Comparison of ENCODE assay signal across 8 cellular contexts in genomic region chr15:39781147-39781966, GRCh38. TPM values are rescaled to one million over a fixed set of nuclear protein-coding genes. Genes with fewer than 3 reads are reported as not detected.
DNase-seq lines count a peak whose midpoint lies in the region; ATAC-seq and TF ChIP-seq lines count a peak whose summit lies in the region.

No MANE protein-coding gene starts in this region.

- H3K36me3 ChIP-seq in BLaER1 (no peaks in the 10 kb centered on the region), iPS-20b (ENCODE audit: insufficient read depth, low read depth, low read length) (no peaks in the 10 kb centered on the region)

- no peaks in the 10 kb centered on the region for H3K9me3 ChIP-seq in BLaER1
- no peaks in the 10 kb centered on the region for H3K9me3 ChIP-seq in H9 (ENCODE audit: control insufficient read depth, low read depth, low read length)
- no peaks in the 10 kb centered on the region for H3K9me3 ChIP-seq in iPS-20b (ENCODE audit: insufficient read depth, low read depth, low read length)

- H3K23ac ChIP-seq in H9 (ENCODE audit: insufficient read length, low read depth, low read length), result no peak overlapping the region

- H3K4me3 ChIP-seq in BLaER1 (peak overlapping the region; percentile 80; the same call in 1 of the 2 replicates), iPS-20b (ENCODE audit: low read length) (peak overlapping the region; percentile 97; the same call in 1 of the 2 replicates)

- CTCF ChIA-PET in WTC11 (lab: Charles Lee), result interaction anchor here (1.9 kb wide), 1 partner anchor 95 kb away, joined by 6 read pairs; no protein-coding TSS in a partner anchor

- H3K27me3 ChIP-seq in BLaER1, result no peaks in the 10 kb centered on the region
- H3K27me3 ChIP-seq in H9 (ENCODE audit: insufficient read depth, low read length), result no peaks in the 10 kb centered on the region
- H3K27me3 ChIP-seq in iPS-20b (ENCODE audit: insufficient read depth, low read length), result no peaks in the 10 kb centered on the region

- H2BK20ac ChIP-seq in H9 (ENCODE audit: low read depth, low read length, poor library complexity, severe bottlenecking), result no peak overlapping the region

- peak overlapping the region; percentile 37 to 92; a peak in 4 of 5 replicates for H3K4me3 Mint-ChIP-seq in H9
- peak overlapping the region; percentile 79 for H3K4me3 Mint-ChIP-seq in WTC11

- H3K27ac Mint-ChIP-seq in H9, result no peak overlapping the region
- H3K27ac Mint-ChIP-seq in WTC11, result no peak overlapping the region

- H3K23me2 ChIP-seq in H9 (ENCODE audit: insufficient read length, low read depth, low read length, poor library complexity, severe bottlenecking), result peaks cover 8% of the 10 kb centered on the region

- H4K20me1 ChIP-seq in BLaER1 (no peaks in the 10 kb centered on the region), H9 (ENCODE audit: control insufficient read depth, insufficient read depth, insufficient read length) (no peaks in the 10 kb centered on the region)

- no peak overlapping the region for H3T11ph ChIP-seq in H9 (ENCODE audit: low read length)

- POLR2A ChIA-PET in WTC11 (lab: Charles Lee), result no interaction called here

- H2AK5ac ChIP-seq in H9 (ENCODE audit: insufficient read length, low read length), result no peak overlapping the region

- no peak overlapping the region for H4K5ac ChIP-seq in H9 (ENCODE audit: insufficient read length, low read depth, low read length)

- H3K14ac ChIP-seq in H9 (ENCODE audit: insufficient read depth, low read length), result no peak overlapping the region

- H3K56ac ChIP-seq in H9 (ENCODE audit: insufficient read length, low read depth, low read length), result no peak overlapping the region

- H3K9me3 Mint-ChIP-seq in H9 (no peaks in the 10 kb centered on the region; a peak in 2 of 5 replicates), WTC11 (peaks cover 8% of the 10 kb centered on the region)

- no peak overlapping the region for H2BK12ac ChIP-seq in H9 (ENCODE audit: insufficient read length, low read depth, low read length)

- no peaks in the 10 kb centered on the region; the same call in 1 of the 2 replicates for H3K79me2 ChIP-seq in H9 (ENCODE audit: insufficient read depth, low read length)

- no peak overlapping the region for H4K91ac ChIP-seq in H9 (ENCODE audit: insufficient read length, low read depth, low read length)

- TF ChIP-seq CTCF in H9 (conservative IDR thresholded peaks at IDR 0.05) (no peak), WTC11 (IDR thresholded peaks at IDR 0.05) (no peak)

- H3K18ac ChIP-seq in H9 (ENCODE audit: insufficient read length, low read depth, low read length), result no peak overlapping the region

- no peaks in the 10 kb centered on the region for H3K36me3 Mint-ChIP-seq in H9 (ENCODE audit: insufficient read depth in 1 of 3, low read depth in 3 of 3)
- no peaks in the 10 kb centered on the region for H3K36me3 Mint-ChIP-seq in WTC11

- WGBS in H9 (ENCODE audit: extremely low coverage, insufficient read length, low lambda C conversion rate), result no CpG with 5 or more reads among the region's 4 CpGs

- H3K4me1 Mint-ChIP-seq in H9 (peaks cover 46 to 52% of the 10 kb centered on the region in 2 experiments), WTC11 (peaks cover 51% of the 10 kb centered on the region)

- H3K4me2 ChIP-seq in BLaER1 (peak overlapping the region; percentile 77), H9 (ENCODE audit: insufficient read depth, insufficient read length, low read length) (peak overlapping the region; percentile 92)

- no peak for DNase-seq in H9
- no peak for DNase-seq in WTC11 (ENCODE audit: low spot score)
- DNase-seq in SK-N-DZ (ENCODE audit: low spot score), result no peak
- DNase-seq in OCI-M2 (lab: John Stamatoyannopoulos, UW; ENCODE audit: unreplicated experiment), result no peak
- no peak for DNase-seq in NCI-H526 treated with DMSO at 0.1 percent for 48 hours (lab: John Stamatoyannopoulos, UW)

- H3K27me3 Mint-ChIP-seq in H9 (ENCODE audit: low read depth) (no peaks in the 10 kb centered on the region), WTC11 (ENCODE audit: low read depth) (no peaks in the 10 kb centered on the region; the same call in 1 of the 2 replicates)

- peaks cover 38% of the 10 kb centered on the region for H3K4me1 ChIP-seq in BLaER1
- H3K4me1 ChIP-seq in H9 (ENCODE audit: insufficient read depth, low read length), result peaks cover 11% of the 10 kb centered on the region; the same call in 1 of the 2 replicates
- peaks cover 30% of the 10 kb centered on the region for H3K4me1 ChIP-seq in iPS-20b (ENCODE audit: insufficient read depth, low read length)

- H3K79me1 ChIP-seq in H9 (ENCODE audit: insufficient read depth, low read depth, low read length, poor library complexity, severe bottlenecking), result no peaks in the 10 kb centered on the region

- H3K9ac ChIP-seq in BLaER1, result no peak overlapping the region
- no peak overlapping the region for H3K9ac ChIP-seq in H9 (ENCODE audit: extremely low read depth, insufficient read length, low read length)
- H3K9ac ChIP-seq in iPS-20b (ENCODE audit: low read depth, low read length), result no peak overlapping the region

- H2BK15ac ChIP-seq in H9 (ENCODE audit: low read depth, low read length), result no peak overlapping the region

- no peak overlapping the region for H2BK120ac ChIP-seq in H9 (ENCODE audit: low read depth, low read length, poor library complexity, severe bottlenecking)

- no peak overlapping the region for H3K4ac ChIP-seq in H9 (ENCODE audit: low read depth, low read length)

- no peak overlapping the region for H2BK5ac ChIP-seq in H9 (ENCODE audit: insufficient read length, low read length)

- ATAC-seq in WTC11 (no peak), GM19452 (IDR thresholded peaks at IDR 0.05; ENCODE audit: unreplicated experiment) (no peak)

- H3K27ac ChIP-seq in BLaER1 (no peak overlapping the region), H9 (ENCODE audit: insufficient read length, low read depth, low read length) (no peak overlapping the region), iPS-20b (ENCODE audit: low read length) (no peak overlapping the region)

- H2AFZ ChIP-seq in H9 (ENCODE audit: low read length), result no peak overlapping the region

- no peak overlapping the region for H4K8ac ChIP-seq in H9 (replicated peaks; ENCODE audit: insufficient read length, low read depth, low read length)

TF ChIP-seq in WTC11, 78 proteins besides CTCF, POLR2A, EP300 and RAD21:
- no peak for TF ChIP-seq HMGXB4 (CRISPR knock-in tag; IDR thresholded peaks at IDR 0.05)
- TF ChIP-seq TP53 (CRISPR knock-in tag; IDR thresholded peaks at IDR 0.05), result 0 out of 2 replicates have a peak, but pooled peaks have one; percentile 20

RNA-seq across cellular contexts. Expression of gene FSIP1, which starts 1.3 kb away (rescaled TPM):
- 0.64 and 0.96 TPM in 2 replicates for total RNA-seq in H9 (2021)
- 0.55 to 0.61 TPM (median 0.60 TPM) in 3 replicates for total RNA-seq in WTC11 (2021)
- polyA plus RNA-seq in SK-N-DZ (2014; cell fraction: cytosol; rRNA removed), result 0.49 and 0.70 TPM in 2 replicates
- 0.46 and 0.68 TPM in 2 replicates for polyA plus RNA-seq in SK-N-DZ (2014; cell fraction: nucleus; rRNA removed)
